28 cellular contexts compared by ENCODE assay signal in the genomic region with DNA sequence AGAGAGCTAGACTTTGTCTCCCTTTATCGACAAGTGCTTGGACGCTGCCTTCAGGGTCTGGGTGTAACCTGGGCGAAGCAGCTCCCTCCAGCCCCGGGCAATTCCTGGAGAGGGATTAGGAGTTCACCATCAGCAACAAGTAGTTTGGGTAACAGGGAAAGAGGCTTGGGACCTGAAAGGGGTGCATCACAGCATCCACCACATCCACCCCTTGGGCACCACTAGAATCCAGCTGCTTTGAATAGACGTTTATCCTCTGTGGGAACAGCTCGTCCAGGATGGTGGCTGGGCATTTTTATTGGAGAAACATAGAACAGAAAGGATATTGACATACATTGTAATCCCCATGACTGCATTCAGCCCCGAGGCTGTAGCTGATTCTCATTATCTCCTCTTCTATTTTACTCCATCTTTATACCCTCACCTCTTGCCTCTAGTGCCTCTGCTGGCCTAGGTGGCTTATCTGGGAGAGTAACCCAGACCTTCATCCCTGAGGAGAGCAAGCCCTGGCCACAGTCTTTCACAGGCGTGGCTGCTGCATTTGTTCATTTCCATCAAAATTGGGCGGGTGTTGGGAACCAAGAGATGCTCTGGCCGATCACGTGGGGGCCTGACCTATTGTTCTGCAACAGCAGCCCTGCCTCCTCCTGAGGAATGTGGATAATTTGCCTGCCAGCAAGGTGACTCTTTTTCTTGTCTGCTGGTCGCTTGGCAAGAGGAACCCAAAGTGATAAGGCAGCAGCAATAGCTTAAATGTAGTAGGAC.
DNase-seq lines count a peak whose midpoint lies in the region; ATAC-seq, FAIRE-seq and TF ChIP-seq lines count a peak whose summit lies in the region.
"Had no signal": no experiment of that assay in that cellular context is flagged by ENCODE, and none has a peak within 500 bp of the region (broad histone marks: within the 10 kb centered on the region; RNA-seq: fewer than 3 reads in every experiment).

No MANE protein-coding gene starts in this region.

- no peak for TF ChIP-seq POLR2A in GM12891 (IDR thresholded peaks at IDR 0.05; ENCODE audit: low read depth, low read length)

- H3K27me3 Mint-ChIP-seq in WTC11 (ENCODE audit: low read depth), result peaks cover 2% of the 10 kb centered on the region

- peaks cover 14% of the 10 kb centered on the region for H3K4me1 ChIP-seq in mesendoderm (ENCODE audit: control insufficient read depth, low read depth, low read length)
- H3K4me1 ChIP-seq: vagina had no signal

- CTCF ChIA-PET in WTC11 (lab: Charles Lee), result interaction anchor here (0.7 to 3.8 kb wide), 10 partner anchors 11 to 700 kb away, joined by 3 to 41 read pairs (median 4); no protein-coding TSS in a partner anchor

- no peak overlapping the region for H3K4me2 ChIP-seq in mesendoderm (ENCODE audit: low read length)

- TF ChIP-seq CTCF in WTC11 (IDR thresholded peaks at IDR 0.05), result no peak

- DNase-seq in NCI-H1417 (lab: John Stamatoyannopoulos, UW), result peak in 2 of 3 experiments; percentile 10 to 40
- DNase-seq in NCI-H1417 treated with DMSO at 0.1 percent for 48 hours (lab: John Stamatoyannopoulos, UW), result no peak
- peak; percentile 13 for DNase-seq in LHCN-M2 (ENCODE audit: low read depth)
- DNase-seq in WTC11 (ENCODE audit: low spot score), result peak; percentile 50
- peak; percentile 94 for DNase-seq in mesendoderm
- no peak for DNase-seq in putamen (ENCODE audit: low spot score)
- DNase-seq in GM12891 (ENCODE audit: insufficient read length, low spot score), result no peak
- DNase-seq: activated CD8-positive, alpha-beta T cell treated with anti-CD3 and anti-CD28 coated beads for 36 hours; CD4-positive, CD25-positive, alpha-beta regulatory T cell; effector CD8-positive, alpha-beta T cell; erythroblast; heart right ventricle; left lung; NCI-H1436 treated with DMSO at 0.1 percent for 48 hours; NCI-H2171 treated with DMSO at 0.1 percent for 48 hours; NCI-H774; stimulated activated naive CD8-positive, alpha-beta T cell treated with anti-CD3 and anti-CD28 coated beads, Interleukin-15, Interleukin-2, amounts not matched to agents 100 U/mL and 50 U/mL, for 24 hours had no signal

- peak; percentile 53 for ATAC-seq in WTC11
- no peak for ATAC-seq in HG03521 (IDR thresholded peaks at IDR 0.05; ENCODE audit: unreplicated experiment)
- ATAC-seq: activated CD8-positive, alpha-beta T cell treated with anti-CD3 and anti-CD28 coated beads for 36 hours; activated naive CD4-positive, alpha-beta T cell treated with anti-CD3 and anti-CD28 coated beads, Interleukin-2, amount 50 U/mL, for 72 hours; activated T-helper 17 cell treated with anti-CD3 and anti-CD28 coated beads, Interleukin-2, amount 50 U/mL, for 72 hours; heart right ventricle; left lung; stimulated activated naive CD8-positive, alpha-beta T cell treated with anti-CD3 and anti-CD28 coated beads, Interleukin-15, Interleukin-2, amounts not matched to agents 100 U/mL and 50 U/mL, for 24 hours had no signal

- no peaks in the 10 kb centered on the region for H3K79me1 ChIP-seq in mesendoderm (ENCODE audit: low read length)

- H2BK15ac ChIP-seq in mesendoderm (replicated peaks; ENCODE audit: low read depth), result no peak overlapping the region

- H4K5ac ChIP-seq in mesendoderm (ENCODE audit: low read length), result no peak overlapping the region

- peak overlapping the region; percentile 59 for H3K56ac ChIP-seq in mesendoderm (ENCODE audit: low read length)

- no peak overlapping the region for H3K27ac ChIP-seq in mesendoderm (ENCODE audit: low read depth, low read length)
- H3K27ac ChIP-seq: 22Rv1, heart right ventricle, left lung, neutrophil, thoracic aorta, vagina had no signal

- no peak overlapping the region for H3K4me3 ChIP-seq in mesendoderm (ENCODE audit: low read length)
- H3K4me3 ChIP-seq: heart right ventricle, left lung, thoracic aorta, vagina had no signal

- H3K4me1 Mint-ChIP-seq in WTC11, result peaks cover 56% of the 10 kb centered on the region
- H3K4me1 Mint-ChIP-seq: activated T-helper 17 cell treated with anti-CD3 and anti-CD28 coated beads, Interleukin-2, amount 50 U/mL, for 72 hours had no signal

- peak overlapping the region; percentile 64 for H3K18ac ChIP-seq in mesendoderm (ENCODE audit: low read length)

- peak overlapping the region; percentile 83 for H2AK5ac ChIP-seq in mesendoderm (ENCODE audit: low read length)

- FAIRE-seq in GM12891 (lab: Jason Lieb, UNC), result no peak
- FAIRE-seq: colon, TTC549 had no signal

- H3K23ac ChIP-seq in mesendoderm (ENCODE audit: low read length), result no peak overlapping the region

- no CpG with 5 or more reads among the region's 12 CpGs for WGBS in mesendoderm (ENCODE audit: extremely low coverage, insufficient coverage, low lambda C conversion rate)

- no peaks in the 10 kb centered on the region for H3K36me3 ChIP-seq in mesendoderm (ENCODE audit: control insufficient read depth, insufficient read depth, low read length)
- H3K36me3 ChIP-seq: heart right ventricle, left lung, neutrophil, thoracic aorta, vagina had no signal

- H4K8ac ChIP-seq in mesendoderm (ENCODE audit: low read depth, low read length), result no peak overlapping the region

- H2BK5ac ChIP-seq in mesendoderm (ENCODE audit: low read length), result peak overlapping the region; percentile 81

- H3K4me3 Mint-ChIP-seq in WTC11, result no peak overlapping the region
- H3K4me3 Mint-ChIP-seq: activated CD8-positive, alpha-beta T cell treated with anti-CD3 and anti-CD28 coated beads for 36 hours; activated T-helper 17 cell treated with anti-CD3 and anti-CD28 coated beads, Interleukin-2, amount 50 U/mL, for 72 hours; CD4-positive, CD25-positive, alpha-beta regulatory T cell; T-helper 1 cell treated with Interleukin-12 subunit alpha and Interleukin-12 subunit beta and Interleukin-4 antibody, amounts not matched to agents 30 μg/mL and 1 μg/mL, for 36 hours had no signal

- H3K9me3 Mint-ChIP-seq in WTC11, result no peaks in the 10 kb centered on the region
- H3K9me3 Mint-ChIP-seq: activated CD8-positive, alpha-beta T cell treated with anti-CD3 and anti-CD28 coated beads for 36 hours; activated naive CD4-positive, alpha-beta T cell treated with anti-CD3 and anti-CD28 coated beads, Interleukin-2, amount 50 U/mL, for 72 hours; activated T-helper 17 cell treated with anti-CD3 and anti-CD28 coated beads, Interleukin-2, amount 50 U/mL, for 72 hours; T-helper 1 cell treated with Interleukin-12 subunit alpha and Interleukin-12 subunit beta and Interleukin-4 antibody, amounts not matched to agents 30 μg/mL and 1 μg/mL, for 36 hours had no signal

- no peaks in the 10 kb centered on the region for H3K27me3 ChIP-seq in mesendoderm (ENCODE audit: insufficient read depth, low read length, poor library complexity)
- H3K27me3 ChIP-seq: left lung, neutrophil, vagina had no signal

- H3K79me2 ChIP-seq in mesendoderm (ENCODE audit: control insufficient read depth, insufficient read depth, low read length), result no peaks in the 10 kb centered on the region

- POLR2A ChIA-PET in WTC11 (lab: Charles Lee), result no interaction called here

- no peak overlapping the region for H3K9ac ChIP-seq in mesendoderm (ENCODE audit: low read length)

- peak overlapping the region; percentile 83 for H3K4ac ChIP-seq in mesendoderm (ENCODE audit: low read depth, low read length)

- H3K27ac Mint-ChIP-seq in WTC11, result no peak overlapping the region; the same call in 1 of the 2 replicates
- H3K27ac Mint-ChIP-seq: activated CD8-positive, alpha-beta T cell treated with anti-CD3 and anti-CD28 coated beads for 36 hours; activated naive CD4-positive, alpha-beta T cell treated with anti-CD3 and anti-CD28 coated beads, Interleukin-2, amount 50 U/mL, for 72 hours; activated T-helper 17 cell treated with anti-CD3 and anti-CD28 coated beads, Interleukin-2, amount 50 U/mL, for 72 hours; CD4-positive, CD25-positive, alpha-beta regulatory T cell; progenitor cell of endocrine pancreas; T-helper 1 cell treated with Interleukin-12 subunit alpha and Interleukin-12 subunit beta and Interleukin-4 antibody, amounts not matched to agents 30 μg/mL and 1 μg/mL, for 36 hours had no signal

- no peaks in the 10 kb centered on the region for H3K36me3 Mint-ChIP-seq in WTC11
- H3K36me3 Mint-ChIP-seq: activated naive CD4-positive, alpha-beta T cell treated with anti-CD3 and anti-CD28 coated beads, Interleukin-2, amount 50 U/mL, for 72 hours; CD4-positive, CD25-positive, alpha-beta regulatory T cell had no signal

- no peak overlapping the region for H2BK120ac ChIP-seq in mesendoderm (ENCODE audit: low read depth, low read length)

TF ChIP-seq in WTC11, 78 proteins besides CTCF, POLR2A, EP300 and RAD21 (continues in another document):
- no peak for TF ChIP-seq MXD4 (CRISPR knock-in tag; IDR thresholded peaks at IDR 0.05; ENCODE audit: borderline replicate concordance)
- TF ChIP-seq, protein P1, sequence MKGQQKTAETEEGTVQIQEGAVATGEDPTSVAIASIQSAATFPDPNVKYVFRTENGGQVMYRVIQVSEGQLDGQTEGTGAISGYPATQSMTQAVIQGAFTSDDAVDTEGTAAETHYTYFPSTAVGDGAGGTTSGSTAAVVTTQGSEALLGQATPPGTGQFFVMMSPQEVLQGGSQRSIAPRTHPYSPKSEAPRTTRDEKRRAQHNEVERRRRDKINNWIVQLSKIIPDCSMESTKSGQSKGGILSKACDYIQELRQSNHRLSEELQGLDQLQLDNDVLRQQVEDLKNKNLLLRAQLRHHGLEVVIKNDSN (CRISPR knock-in tag; IDR thresholded peaks at IDR 0.05), result peak; percentile 85

TF ChIP-seq in GM12891, 5 proteins besides CTCF, POLR2A, EP300 and RAD21:
- no peak for TF ChIP-seq SPI1 (IDR thresholded peaks at IDR 0.05; ENCODE audit: low read depth, low read length)
- TF ChIP-seq POU2F2 (IDR thresholded peaks at IDR 0.05; ENCODE audit: low read depth, low read length), result no peak
- no peak for TF ChIP-seq TAF1 (IDR thresholded peaks at IDR 0.05; ENCODE audit: low read depth, low read length)
- no peak for TF ChIP-seq POLR2AphosphoS5 (IDR thresholded peaks at IDR 0.05; ENCODE audit: low read depth, low read length)
- TF ChIP-seq PAX5 (IDR thresholded peaks at IDR 0.05; ENCODE audit: insufficient read depth, low read length, severe bottlenecking), result no peak
TF ChIP-seq in GM12891: peak in this region for 0.

Comparison
In these comparisons a context has a peak if more than half of its experiments do, and no peak if none do; other contexts are left out.
1. DNase-seq: peak in NCI-H1417 (2 of 3), LHCN-M2 (single experiment), WTC11 (single experiment) and mesendoderm (single experiment); none in NCI-H1417 treated with DMSO at 0.1 percent for 48 hours (single experiment), putamen (single experiment) and GM12891 (single experiment).